Comparison of ENCODE assay signal across 12 cellular contexts in the genomic region with DNA sequence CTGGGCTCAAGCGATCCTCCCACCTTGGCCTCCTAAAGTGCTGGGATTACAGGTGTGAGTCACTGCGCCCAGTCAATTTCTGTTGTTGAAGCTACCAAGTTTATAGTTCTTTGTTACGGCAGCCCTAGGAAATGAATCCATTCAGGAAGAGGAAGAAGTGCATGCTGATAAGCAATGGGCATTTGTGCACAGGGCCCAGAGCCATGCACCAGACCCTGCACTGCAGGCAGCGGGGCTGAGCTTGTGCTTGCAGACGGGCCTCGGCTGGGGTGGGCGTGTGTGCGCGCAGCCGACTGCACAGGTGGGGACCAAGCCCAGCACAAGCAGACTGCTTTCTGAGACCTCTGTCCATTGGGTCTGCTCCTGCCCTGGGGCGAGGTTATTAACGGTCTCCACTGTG.
A peak's percentile ranks its signal among the peaks of the same experiment; 100 is the strongest.
DNase-seq lines count a peak whose midpoint lies in the region; ATAC-seq, FAIRE-seq and TF ChIP-seq lines count a peak whose summit lies in the region.
"Had no signal": no experiment of that assay in that cellular context is flagged by ENCODE, and none has a peak within 500 bp of the region (broad histone marks: within the 10 kb centered on the region; RNA-seq: fewer than 3 reads in every experiment).

No MANE protein-coding gene starts in this region.

- H3K4me3 ChIP-seq in right lobe of liver, result no peak overlapping the region
- no peak overlapping the region for H3K4me3 ChIP-seq in HepG2 (replicated peaks in 1 of 3; ENCODE audit: insufficient read depth in 1 of 3, low read depth in 2 of 3, low read length in 3 of 3)
- H3K4me3 ChIP-seq in H1 (ENCODE audit: extremely low read depth in 1 of 4, insufficient read depth in 2 of 4, low read depth in 3 of 4, low read length in 4 of 4), result no peak overlapping the region
- no peak overlapping the region for H3K4me3 ChIP-seq in mesenchymal stem cell (ENCODE audit: insufficient read depth in 1 of 2, low read depth in 1 of 2, low read length in 2 of 2)
- H3K4me3 ChIP-seq: BLaER1 treated with 17β-estradiol and CSF1 and Interleukin-3, amounts not matched to agents 10 nM and 100 nM had no signal

- no CpG with 5 or more reads among the region's 12 CpGs for WGBS in right lobe of liver (ENCODE audit: insufficient coverage, low coverage, low lambda C conversion rate, missing lambda C conversion rate)
- WGBS in HepG2 (ENCODE audit: low lambda C conversion rate), result 100% methylated on average over 4 of the region's 12 CpGs
- 93% methylated on average over 12 of the region's 12 CpGs; no CpG with 5 or more reads in 1 of the 2 experiments for WGBS in H1 (ENCODE audit: extremely low coverage in 1 of 2, insufficient coverage in 1 of 2, insufficient read length in 1 of 2, insufficient replicate concordance in 2 of 2, low coverage in 1 of 2, low lambda C conversion rate in 2 of 2, missing lambda C conversion rate in 1 of 2), 2 experiments
- WGBS in mesenchymal stem cell, result 95% methylated on average over 12 of the region's 12 CpGs

- H2BK120ac ChIP-seq in H1 (replicated peaks; ENCODE audit: low read depth, low read length), result peak overlapping the region; percentile 19
- no peak overlapping the region for H2BK120ac ChIP-seq in mesenchymal stem cell (ENCODE audit: low read depth, low read length)

- no peak overlapping the region for H4K5ac ChIP-seq in H1 (ENCODE audit: insufficient read length, low read depth, low read length)

- H3K9me3 ChIP-seq in right lobe of liver, result no peaks in the 10 kb centered on the region
- H3K9me3 ChIP-seq in HepG2 (ENCODE audit: low read length), result 0 out of 2 replicates have a peak, but pooled peaks cover 6% of the 10 kb centered on the region
- H3K9me3 ChIP-seq in H1 (ENCODE audit: insufficient read depth in 2 of 2, low read depth in 1 of 2, low read length in 1 of 2), result peaks cover 11 to 16% of the 10 kb centered on the region in 2 experiments
- H3K9me3 ChIP-seq in mesenchymal stem cell (ENCODE audit: control insufficient read depth, low read length), result peaks cover 19% of the 10 kb centered on the region

- CTCF ChIA-PET in HepG2 (lab: Yijun Ruan, JAX; ENCODE audit: low intra/inter-chr PET ratio, low total read pairs), result no interaction called here
- CTCF ChIA-PET in H1 (lab: Charles Lee; ENCODE audit: partially characterized antibody), result interaction anchor here (1.1 to 1.3 kb wide), 2 partner anchors 14 to 108 kb away, joined by 3 to 4 read pairs; no protein-coding TSS in a partner anchor

- H2BK5ac ChIP-seq in H1 (ENCODE audit: low read depth, low read length) (peak overlapping the region; percentile 89; the same call in 1 of the 2 replicates), mesenchymal stem cell (ENCODE audit: low read depth, low read length, poor library complexity, severe bottlenecking) (no peak overlapping the region)

- H2AK5ac ChIP-seq in H1 (ENCODE audit: low read depth, low read length) (peak overlapping the region; percentile 98), mesenchymal stem cell (ENCODE audit: low read length, severe bottlenecking) (peak overlapping the region; percentile 3)

- no peaks in the 10 kb centered on the region for H3K36me3 ChIP-seq in right lobe of liver
- H3K36me3 ChIP-seq in HepG2 (replicated peaks in 1 of 2; ENCODE audit: control insufficient read depth in 1 of 2, insufficient read depth in 2 of 2, low read length in 2 of 2), result no peaks in the 10 kb centered on the region
- H3K36me3 ChIP-seq in H1 (ENCODE audit: control insufficient read depth in 2 of 4, insufficient read depth in 4 of 4, low read length in 3 of 4), result peaks cover 0 to 3% (median 0%) of the 10 kb centered on the region in 4 experiments; a peak in 2 of 8 replicates
- H3K36me3 ChIP-seq in mesenchymal stem cell (ENCODE audit: control insufficient read depth in 1 of 2, insufficient read depth in 2 of 2, low read depth in 1 of 2, low read length in 2 of 2), result peaks cover 0 to 6% of the 10 kb centered on the region in 2 experiments

- peak; percentile 23 to 62 (median 40) for ATAC-seq in right lobe of liver
- no peak for ATAC-seq in HepG2

- H3K18ac ChIP-seq in H1 (ENCODE audit: extremely low read depth, low read length), result peak overlapping the region; percentile 87
- no peak overlapping the region for H3K18ac ChIP-seq in mesenchymal stem cell (ENCODE audit: low read depth in 1 of 2, low read length in 2 of 2)

- peak overlapping the region; percentile 99; the same call in 1 of the 2 replicates for H2BK20ac ChIP-seq in H1 (ENCODE audit: low read length)

- DNase-seq in right lobe of liver (no peak), HepG2 (ENCODE audit: low spot score) (no peak), H1 (ENCODE audit: low read depth in 1 of 2, low spot score in 2 of 2) (no peak), mesenchymal stem cell (no peak), cerebellar nuclear complex (lab: John Stamatoyannopoulos, UW) (no peak), HPDE6-E6E7 (ENCODE audit: extremely low spot score) (no peak), GM20000 (ENCODE audit: low spot score) (no peak), NOMO-1 treated with DMSO at 0.1 percent for 48 hours (lab: John Stamatoyannopoulos, UW; ENCODE audit: unreplicated experiment) (no peak)
- DNase-seq: Kasumi-1, NCI-H2029, NCI-H510A had no signal

- TF ChIP-seq EP300 in HepG2 (IDR thresholded peaks at IDR 0.05; ENCODE audit: low read depth in 2 of 2, low read length in 2 of 2) (no peak), HepG2 (CRISPR knock-in tag; IDR thresholded peaks at IDR 0.05; ENCODE audit: borderline replicate concordance) (no peak), H1 (IDR thresholded peaks at IDR 0.05; ENCODE audit: borderline replicate concordance in 1 of 2, low read depth in 2 of 2, low read length in 2 of 2) (no peak)

- H4K8ac ChIP-seq in H1 (ENCODE audit: extremely low read depth, insufficient read depth, low read length) (peak overlapping the region; percentile 81), mesenchymal stem cell (ENCODE audit: low read length) (no peak overlapping the region)

- FAIRE-seq in HepG2 (lab: Jason Lieb, UNC), result no peak
- no peak for FAIRE-seq in H1 (lab: Jason Lieb, UNC)

- H3K27me3 ChIP-seq in right lobe of liver, result no peaks in the 10 kb centered on the region
- no peaks in the 10 kb centered on the region for H3K27me3 ChIP-seq in HepG2 (ENCODE audit: control insufficient read depth in 1 of 2, insufficient read depth in 2 of 2, low read length in 2 of 2)
- H3K27me3 ChIP-seq in H1 (replicated peaks in 1 of 4; ENCODE audit: control insufficient read depth in 3 of 4, extremely low read depth in 1 of 4, insufficient read depth in 3 of 4, low read length in 3 of 4), result no peaks in the 10 kb centered on the region
- no peaks in the 10 kb centered on the region for H3K27me3 ChIP-seq in mesenchymal stem cell (ENCODE audit: control insufficient read depth in 1 of 2, insufficient read depth in 1 of 2, low read length in 2 of 2)
- H3K27me3 ChIP-seq: BLaER1 treated with 17β-estradiol and CSF1 and Interleukin-3, amounts not matched to agents 10 nM and 100 nM had no signal

- H3K4ac ChIP-seq in H1 (replicated peaks; ENCODE audit: insufficient read length, low read depth, low read length), result peak overlapping the region; percentile 2
- H3K4ac ChIP-seq in mesenchymal stem cell (ENCODE audit: low read depth in 1 of 2, low read length in 2 of 2), result peak overlapping the region in 1 of 2 experiments; percentile 42

- H4K91ac ChIP-seq in H1 (replicated peaks; ENCODE audit: insufficient read length, low read length) (peak overlapping the region; percentile 83), mesenchymal stem cell (ENCODE audit: low read length) (no peak overlapping the region)

- TF ChIP-seq CTCF in right lobe of liver (IDR thresholded peaks at IDR 0.05) (no peak), HepG2 (CRISPR knock-in tag; IDR thresholded peaks at IDR 0.05) (no peak), H1 (IDR thresholded peaks at IDR 0.05; ENCODE audit: control extremely low read depth in 1 of 3, insufficient read depth in 1 of 3, low read depth in 1 of 3, low read length in 3 of 3) (no peak), GM20000 (IDR thresholded peaks at IDR 0.05; ENCODE audit: extremely low read depth, missing control alignments) (no peak)

- TF ChIP-seq POLR2A in right lobe of liver (IDR thresholded peaks at IDR 0.05), result no peak
- TF ChIP-seq POLR2A in HepG2 (IDR thresholded peaks at IDR 0.05; ENCODE audit: insufficient read depth in 1 of 2, low read depth in 2 of 2, low read length in 2 of 2), result no peak
- TF ChIP-seq POLR2A in H1 (IDR thresholded peaks at IDR 0.05; ENCODE audit: control extremely low read depth in 1 of 2, low read depth in 2 of 2, low read length in 2 of 2), result no peak

- H2BK12ac ChIP-seq in H1 (ENCODE audit: low read depth, low read length) (peak overlapping the region; percentile 96; the same call in 1 of the 2 replicates), mesenchymal stem cell (ENCODE audit: low read length in 2 of 2) (peak overlapping the region in 1 of 2 experiments; percentile 87)

- H2BK15ac ChIP-seq in H1 (ENCODE audit: low read length), result peak overlapping the region; percentile 81; the same call in 1 of the 2 replicates
- H2BK15ac ChIP-seq in mesenchymal stem cell (ENCODE audit: low read depth, poor library complexity, severe bottlenecking), result no peak overlapping the region

- H3K4me1 ChIP-seq in right lobe of liver, result no peaks in the 10 kb centered on the region
- peaks cover 38% of the 10 kb centered on the region for H3K4me1 ChIP-seq in HepG2 (ENCODE audit: insufficient read depth, low read length)
- H3K4me1 ChIP-seq in H1 (replicated peaks in 1 of 4; ENCODE audit: control insufficient read depth in 3 of 4, insufficient read depth in 4 of 4, low read length in 3 of 4), result peaks cover 7 to 22% (median 13%) of the 10 kb centered on the region in 4 experiments
- peaks cover 18% of the 10 kb centered on the region for H3K4me1 ChIP-seq in mesenchymal stem cell (ENCODE audit: control insufficient read depth, insufficient read depth, low read depth, low read length)

- no peak overlapping the region for H3K4me2 ChIP-seq in HepG2 (ENCODE audit: low read depth, low read length)
- H3K4me2 ChIP-seq in H1 (ENCODE audit: insufficient read depth in 1 of 2, low read depth in 2 of 2, low read length in 2 of 2), result no peak overlapping the region
- no peak overlapping the region for H3K4me2 ChIP-seq in mesenchymal stem cell (ENCODE audit: low read length, poor library complexity, severe bottlenecking)
- H3K4me2 ChIP-seq: BLaER1 treated with 17β-estradiol and CSF1 and Interleukin-3, amounts not matched to agents 10 nM and 100 nM had no signal

- no peak overlapping the region for H3K27ac ChIP-seq in right lobe of liver
- H3K27ac ChIP-seq in HepG2 (ENCODE audit: extremely low read length, insufficient read depth, low read length), result no peak overlapping the region
- no peak overlapping the region for H3K27ac ChIP-seq in H1 (ENCODE audit: low read depth, low read length)
- no peak overlapping the region for H3K27ac ChIP-seq in mesenchymal stem cell (ENCODE audit: low read length, poor library complexity, severe bottlenecking)
- H3K27ac ChIP-seq: BLaER1 treated with 17β-estradiol and CSF1 and Interleukin-3, amounts not matched to agents 10 nM and 100 nM had no signal

- H3K23me2 ChIP-seq in H1 (ENCODE audit: low read depth, low read length), result peaks cover 2% of the 10 kb centered on the region; the same call in 1 of the 2 replicates

- no peak overlapping the region for H2AFZ ChIP-seq in HepG2 (ENCODE audit: low read length)
- no peak overlapping the region for H2AFZ ChIP-seq in H1 (ENCODE audit: low read length)
- H2AFZ ChIP-seq in mesenchymal stem cell (ENCODE audit: low read depth, low read length), result no peak overlapping the region

- no peak overlapping the region for H3K56ac ChIP-seq in H1 (replicated peaks; ENCODE audit: insufficient read length, low read depth, low read length)

- POLR2A ChIA-PET in HepG2 (lab: Yijun Ruan, JAX) (interaction anchor here (1.6 kb wide), 1 partner anchor 20 kb away, joined by 4 read pairs; no protein-coding TSS in a partner anchor), H1 (lab: Charles Lee; ENCODE audit: partially characterized antibody) (no interaction called here)

- H3K9ac ChIP-seq in HepG2 (ENCODE audit: insufficient read depth, low read depth, low read length) (no peak overlapping the region), H1 (replicated peaks in 1 of 4; ENCODE audit: extremely low read depth in 1 of 4, low read depth in 3 of 4, low read length in 3 of 4) (no peak overlapping the region), mesenchymal stem cell (ENCODE audit: low read length) (no peak overlapping the region)
- H3K9ac ChIP-seq: BLaER1 treated with 17β-estradiol and CSF1 and Interleukin-3, amounts not matched to agents 10 nM and 100 nM had no signal

- TF ChIP-seq RAD21 in HepG2 (CRISPR knock-in tag; IDR thresholded peaks at IDR 0.05) (no peak), H1 (IDR thresholded peaks at IDR 0.05 in 1 of 2, conservative IDR thresholded peaks at IDR 0.05 in 1 of 2; ENCODE audit: low read depth in 2 of 2, low read length in 2 of 2) (no peak)

- in situ Hi-C loops in HepG2 (cut with HindIII; ENCODE audit: extremely low pct_ligation_motif_present, low pct_unique_long_range_greater_than_20kb), result no loop called here

- H3K23ac ChIP-seq in H1 (ENCODE audit: insufficient read length), result no peak overlapping the region
- H3K23ac ChIP-seq in mesenchymal stem cell (ENCODE audit: low read length in 2 of 2), result peak overlapping the region in 1 of 2 experiments; percentile 17

- no peaks in the 10 kb centered on the region for H3K79me1 ChIP-seq in H1 (ENCODE audit: low read depth, low read length)
- no peaks in the 10 kb centered on the region for H3K79me1 ChIP-seq in mesenchymal stem cell (replicated peaks; ENCODE audit: low read length, poor library complexity, severe bottlenecking)

- no peaks in the 10 kb centered on the region for H4K20me1 ChIP-seq in HepG2 (ENCODE audit: insufficient read depth, low read length)
- peaks cover 0 to under 1% of the 10 kb centered on the region in 2 experiments for H4K20me1 ChIP-seq in H1 (replicated peaks in 1 of 2; ENCODE audit: control insufficient read depth in 1 of 2, insufficient read depth in 2 of 2, low read length in 2 of 2)
- H4K20me1 ChIP-seq: BLaER1 treated with 17β-estradiol and CSF1 and Interleukin-3, amounts not matched to agents 10 nM and 100 nM had no signal

- BruUV-seq in HepG2 (replicated peaks; lab: Mats Ljungman, UMichigan), result no TSS peak

- intact Hi-C loops in right lobe of liver (cut with DNase I), result no loop called here
- intact Hi-C loops in HepG2 (cut with micrococcal nuclease; ENCODE audit: unreplicated experiment), result no loop called here

- H3K14ac ChIP-seq in H1 (ENCODE audit: insufficient read length), result no peak overlapping the region
- H3K14ac ChIP-seq in mesenchymal stem cell (ENCODE audit: low read length in 2 of 2), result peak overlapping the region in 1 of 2 experiments; percentile 90

- H3K79me2 ChIP-seq in HepG2 (ENCODE audit: insufficient read depth, low read length) (no peaks in the 10 kb centered on the region), H1 (ENCODE audit: control insufficient read depth in 1 of 2, insufficient read depth in 2 of 2, low read length in 2 of 2) (no peaks in the 10 kb centered on the region)
